ENCODE assay signal across 1 cellular context in the genomic region with DNA sequence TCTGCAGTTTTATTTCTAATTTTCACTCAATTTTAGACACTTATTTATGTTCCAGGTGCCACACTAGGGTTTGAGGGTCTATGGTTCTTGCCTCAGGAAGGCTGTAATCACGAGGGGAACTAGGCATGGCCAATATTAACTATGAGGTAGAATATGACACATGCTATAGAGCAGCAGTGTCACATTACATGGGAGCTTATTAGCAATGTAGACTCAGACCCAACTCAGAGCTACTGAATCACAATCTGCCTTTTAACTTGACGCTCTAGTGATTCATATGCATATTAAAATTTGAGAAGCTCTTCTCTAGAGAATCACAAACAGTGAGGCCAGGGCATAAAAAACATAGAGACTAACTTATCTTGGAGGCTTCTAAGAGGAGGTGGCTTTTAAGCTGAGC.
TF ChIP-seq lines count a peak whose summit lies in the region.

No MANE protein-coding gene starts in this region.

TF ChIP-seq in GM23338, 12 proteins besides CTCF, POLR2A, EP300 and RAD21 (continued from another document):
- TF ChIP-seq, protein P1, sequence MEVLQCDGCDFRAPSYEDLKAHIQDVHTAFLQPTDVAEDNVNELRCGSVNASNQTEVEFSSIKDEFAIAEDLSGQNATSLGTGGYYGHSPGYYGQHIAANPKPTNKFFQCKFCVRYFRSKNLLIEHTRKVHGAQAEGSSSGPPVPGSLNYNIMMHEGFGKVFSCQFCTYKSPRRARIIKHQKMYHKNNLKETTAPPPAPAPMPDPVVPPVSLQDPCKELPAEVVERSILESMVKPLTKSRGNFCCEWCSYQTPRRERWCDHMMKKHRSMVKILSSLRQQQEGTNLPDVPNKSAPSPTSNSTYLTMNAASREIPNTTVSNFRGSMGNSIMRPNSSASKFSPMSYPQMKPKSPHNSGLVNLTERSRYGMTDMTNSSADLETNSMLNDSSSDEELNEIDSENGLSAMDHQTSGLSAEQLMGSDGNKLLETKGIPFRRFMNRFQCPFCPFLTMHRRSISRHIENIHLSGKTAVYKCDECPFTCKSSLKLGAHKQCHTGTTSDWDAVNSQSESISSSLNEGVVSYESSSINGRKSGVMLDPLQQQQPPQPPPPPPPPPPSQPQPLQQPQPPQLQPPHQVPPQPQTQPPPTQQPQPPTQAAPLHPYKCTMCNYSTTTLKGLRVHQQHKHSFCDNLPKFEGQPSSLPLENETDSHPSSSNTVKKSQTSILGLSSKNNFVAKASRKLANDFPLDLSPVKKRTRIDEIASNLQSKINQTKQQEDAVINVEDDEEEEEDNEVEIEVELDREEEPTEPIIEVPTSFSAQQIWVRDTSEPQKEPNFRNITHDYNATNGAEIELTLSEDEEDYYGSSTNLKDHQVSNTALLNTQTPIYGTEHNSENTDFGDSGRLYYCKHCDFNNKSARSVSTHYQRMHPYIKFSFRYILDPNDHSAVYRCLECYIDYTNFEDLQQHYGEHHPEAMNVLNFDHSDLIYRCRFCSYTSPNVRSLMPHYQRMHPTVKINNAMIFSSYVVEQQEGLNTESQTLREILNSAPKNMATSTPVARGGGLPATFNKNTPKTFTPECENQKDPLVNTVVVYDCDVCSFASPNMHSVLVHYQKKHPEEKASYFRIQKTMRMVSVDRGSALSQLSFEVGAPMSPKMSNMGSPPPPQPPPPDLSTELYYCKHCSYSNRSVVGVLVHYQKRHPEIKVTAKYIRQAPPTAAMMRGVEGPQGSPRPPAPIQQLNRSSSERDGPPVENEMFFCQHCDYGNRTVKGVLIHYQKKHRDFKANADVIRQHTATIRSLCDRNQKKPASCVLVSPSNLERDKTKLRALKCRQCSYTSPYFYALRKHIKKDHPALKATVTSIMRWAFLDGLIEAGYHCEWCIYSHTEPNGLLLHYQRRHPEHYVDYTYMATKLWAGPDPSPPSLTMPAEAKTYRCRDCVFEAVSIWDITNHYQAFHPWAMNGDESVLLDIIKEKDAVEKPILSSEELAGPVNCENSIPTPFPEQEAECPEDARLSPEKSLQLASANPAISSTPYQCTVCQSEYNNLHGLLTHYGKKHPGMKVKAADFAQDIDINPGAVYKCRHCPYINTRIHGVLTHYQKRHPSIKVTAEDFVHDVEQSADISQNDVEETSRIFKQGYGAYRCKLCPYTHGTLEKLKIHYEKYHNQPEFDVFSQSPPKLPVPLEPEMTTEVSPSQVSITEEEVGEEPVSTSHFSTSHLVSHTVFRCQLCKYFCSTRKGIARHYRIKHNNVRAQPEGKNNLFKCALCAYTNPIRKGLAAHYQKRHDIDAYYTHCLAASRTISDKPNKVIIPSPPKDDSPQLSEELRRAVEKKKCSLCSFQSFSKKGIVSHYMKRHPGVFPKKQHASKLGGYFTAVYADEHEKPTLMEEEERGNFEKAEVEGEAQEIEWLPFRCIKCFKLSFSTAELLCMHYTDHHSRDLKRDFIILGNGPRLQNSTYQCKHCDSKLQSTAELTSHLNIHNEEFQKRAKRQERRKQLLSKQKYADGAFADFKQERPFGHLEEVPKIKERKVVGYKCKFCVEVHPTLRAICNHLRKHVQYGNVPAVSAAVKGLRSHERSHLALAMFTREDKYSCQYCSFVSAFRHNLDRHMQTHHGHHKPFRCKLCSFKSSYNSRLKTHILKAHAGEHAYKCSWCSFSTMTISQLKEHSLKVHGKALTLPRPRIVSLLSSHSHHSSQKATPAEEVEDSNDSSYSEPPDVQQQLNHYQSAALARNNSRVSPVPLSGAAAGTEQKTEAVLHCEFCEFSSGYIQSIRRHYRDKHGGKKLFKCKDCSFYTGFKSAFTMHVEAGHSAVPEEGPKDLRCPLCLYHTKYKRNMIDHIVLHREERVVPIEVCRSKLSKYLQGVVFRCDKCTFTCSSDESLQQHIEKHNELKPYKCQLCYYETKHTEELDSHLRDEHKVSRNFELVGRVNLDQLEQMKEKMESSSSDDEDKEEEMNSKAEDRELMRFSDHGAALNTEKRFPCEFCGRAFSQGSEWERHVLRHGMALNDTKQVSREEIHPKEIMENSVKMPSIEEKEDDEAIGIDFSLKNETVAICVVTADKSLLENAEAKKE (CRISPR knock-in tag; IDR thresholded peaks at IDR 0.05): no peak
- TF ChIP-seq POLR2AphosphoS5 (IDR thresholded peaks at IDR 0.05; ENCODE audit: low read depth) (no peak), CREB1 (CRISPR knock-in tag; IDR thresholded peaks at IDR 0.05; ENCODE audit: low read depth) (no peak), ZNF331 (CRISPR knock-in tag; IDR thresholded peaks at IDR 0.05; ENCODE audit: low read depth) (no peak), EZH2 (IDR thresholded peaks at IDR 0.05; ENCODE audit: low read depth, unreplicated experiment) (no peak)
